Comparison of ENCODE assay signal across 9 cellular contexts in genomic region chr13:41054919-41055619, GRCh38. TPM values are rescaled to one million over a fixed set of nuclear protein-coding genes. Genes with fewer than 3 reads are reported as not detected.
DNase-seq lines count a peak whose midpoint lies in the region; ATAC-seq, FAIRE-seq and TF ChIP-seq lines count a peak whose summit lies in the region.
"Had no signal": no experiment of that assay in that cellular context is flagged by ENCODE, and none has a peak within 500 bp of the region (broad histone marks: within the 10 kb centered on the region; RNA-seq: fewer than 3 reads in every experiment).

No MANE protein-coding gene starts in this region.

- H3K36me3 ChIP-seq in psoas muscle (ENCODE audit: insufficient read depth in 1 of 2, low read depth in 1 of 2): no peaks in the 10 kb centered on the region

- H3K27ac Mint-ChIP-seq in IgD-negative memory B cell (peak overlapping the region in 2 of 3 donors; percentile 2 to 3), chondrocyte (ENCODE audit: unreplicated experiment) (peak overlapping the region; percentile 22)
- no peak overlapping the region for H3K27ac Mint-ChIP-seq in activated CD4-positive, alpha-beta memory T cell treated with anti-CD3 and anti-CD28 coated beads for 36 hours
- H3K27ac Mint-ChIP-seq: stimulated activated effector memory CD8-positive, alpha-beta T cell treated with anti-CD3 and anti-CD28 coated beads, Interleukin-12 subunit alpha, Interleukin-12 subunit beta, amount 100 ng/mL, for 72 hours had no signal

- H3K4me1 Mint-ChIP-seq in IgD-negative memory B cell (peaks cover 37 to 51% (median 46%) of the 10 kb centered on the region in 3 donors), chondrocyte (ENCODE audit: low read depth) (peaks cover 79% of the 10 kb centered on the region)
- peaks cover 53% of the 10 kb centered on the region for H3K4me1 Mint-ChIP-seq in activated CD4-positive, alpha-beta memory T cell treated with anti-CD3 and anti-CD28 coated beads for 36 hours (ENCODE audit: low read depth)

- H3K27me3 Mint-ChIP-seq in IgD-negative memory B cell (no peaks in the 10 kb centered on the region), chondrocyte (ENCODE audit: low read depth) (no peaks in the 10 kb centered on the region)
- no peaks in the 10 kb centered on the region for H3K27me3 Mint-ChIP-seq in activated CD4-positive, alpha-beta memory T cell treated with anti-CD3 and anti-CD28 coated beads for 36 hours

- 90 to 92% (median 91%) methylated on average over 5 of the region's 5 CpGs for whole genome bisulfite sequencing in psoas muscle, 3 donors

- POLR2A ChIA-PET in activated CD4-positive, alpha-beta memory T cell treated with anti-CD3 and anti-CD28 coated beads for 36 hours (lab: Charles Lee): interaction anchor here (0.7 to 1.1 kb wide), 2 partner anchors 46 to 81 kb away, joined by 3 read pairs; no protein-coding TSS in a partner anchor

- H3K4me3 Mint-ChIP-seq in IgD-negative memory B cell: peak overlapping the region in 2 of 4 donors; percentile 84 to 88
- H3K4me3 Mint-ChIP-seq in chondrocyte (ENCODE audit: unreplicated experiment): no peak overlapping the region
- H3K4me3 Mint-ChIP-seq in activated CD4-positive, alpha-beta memory T cell treated with anti-CD3 and anti-CD28 coated beads for 36 hours: no peak overlapping the region
- H3K4me3 Mint-ChIP-seq: stimulated activated effector memory CD8-positive, alpha-beta T cell treated with anti-CD3 and anti-CD28 coated beads, Interleukin-12 subunit alpha, Interleukin-12 subunit beta, amount 100 ng/mL, for 72 hours had no signal

- H3K9me3 ChIP-seq in psoas muscle: no peaks in the 10 kb centered on the region

- no peak for DNase-seq in chondrocyte (ENCODE audit: low spot score)
- no peak for DNase-seq in psoas muscle
- DNase-seq in GOT3 (lab: John Stamatoyannopoulos, UW): no peak
- DNase-seq in activated CD4-positive, alpha-beta memory T cell treated with anti-CD3 and anti-CD28 coated beads for 36 hours: no peak

- FAIRE-seq in G401.6 (lab: Jason Lieb, UNC): peak; percentile 23

- no peak overlapping the region for H3K4me3 ChIP-seq in psoas muscle
- H3K4me3 ChIP-seq: lung had no signal

- H3K36me3 Mint-ChIP-seq in IgD-negative memory B cell (no peaks in the 10 kb centered on the region), chondrocyte (ENCODE audit: low read depth) (peaks cover 4% of the 10 kb centered on the region)
- no peaks in the 10 kb centered on the region for H3K36me3 Mint-ChIP-seq in activated CD4-positive, alpha-beta memory T cell treated with anti-CD3 and anti-CD28 coated beads for 36 hours

- H3K9me3 Mint-ChIP-seq in IgD-negative memory B cell: no peaks in the 10 kb centered on the region
- H3K9me3 Mint-ChIP-seq in chondrocyte (ENCODE audit: low read depth): no peaks in the 10 kb centered on the region
- no peaks in the 10 kb centered on the region for H3K9me3 Mint-ChIP-seq in activated CD4-positive, alpha-beta memory T cell treated with anti-CD3 and anti-CD28 coated beads for 36 hours
- H3K9me3 Mint-ChIP-seq: stimulated activated effector memory CD8-positive, alpha-beta T cell treated with anti-CD3 and anti-CD28 coated beads, Interleukin-12 subunit alpha, Interleukin-12 subunit beta, amount 100 ng/mL, for 72 hours had no signal

- intact Hi-C loops in psoas muscle (cut with DNase I): loop anchor here in 1 of 2 donors (5.0 kb wide), 2 partner anchors 38 to 83 kb away; partner anchors contain the start of gene ELF1
- intact Hi-C loops in activated CD4-positive, alpha-beta memory T cell treated with anti-CD3 and anti-CD28 coated beads for 36 hours (cut with micrococcal nuclease): loop anchor here (1.0 kb wide), 2 partner anchors 139 to 167 kb away; partner anchors contain the start of gene KBTBD7

- no peaks in the 10 kb centered on the region for H3K27me3 ChIP-seq in psoas muscle (ENCODE audit: insufficient read depth in 3 of 3, low read length in 2 of 3)

- peak overlapping the region; percentile 11 for H3K27ac ChIP-seq in psoas muscle

- no peak for ATAC-seq in psoas muscle
- ATAC-seq in GM18870 (IDR thresholded peaks at IDR 0.05; ENCODE audit: unreplicated experiment): no peak

- peaks cover 82% of the 10 kb centered on the region for H3K4me1 ChIP-seq in psoas muscle

- CTCF ChIA-PET in activated CD4-positive, alpha-beta memory T cell treated with anti-CD3 and anti-CD28 coated beads for 36 hours (lab: Charles Lee): interaction anchor here (0.6 to 4.1 kb wide), 33 partner anchors 9 to 336 kb away, joined by 3 to 38 read pairs (median 5); partner anchors contain the start of genes ELF1, MTRF1 and SLC25A15

- peak; percentile 51 for TF ChIP-seq CTCF in chondrocyte (IDR thresholded peaks at IDR 0.05)
- TF ChIP-seq CTCF in psoas muscle (IDR thresholded peaks at IDR 0.05): no peak

RNA-seq across cellular contexts. Expression of gene WBP4, which starts 6.2 kb away (rescaled TPM):
- polyA plus RNA-seq in IgD-negative memory B cell (3.7 TPM), psoas muscle (10 to 100 TPM; 18.1 to 37.0 (median 22.2) TPM)
- total RNA-seq in chondrocyte (5.1 to 5.8 TPM (median 5.3 TPM) in 3 replicates), psoas muscle (10 to 100 TPM; 18.8 to 24.9 (median 21.6) TPM)
- 10 to 100 TPM; 12.6 to 13.5 TPM for total RNA-seq in activated CD4-positive, alpha-beta memory T cell treated with anti-CD3 and anti-CD28 coated beads for 36 hours

RNA-seq across cellular contexts. Expression of gene ELF1, which starts 36.0 kb away (rescaled TPM):
- polyA plus RNA-seq in IgD-negative memory B cell: 148 TPM
- total RNA-seq in chondrocyte: 45.7 to 46.7 TPM (median 45.8 TPM) in 3 replicates
- total RNA-seq in psoas muscle: 10 to 100 TPM; 20.5 to 25.9 (median 22.6) TPM
- 10 to 100 TPM in 2 of 3 donors, 1 to 10 TPM in 1; 7.3 to 28.6 (median 13.0) TPM for polyA plus RNA-seq in psoas muscle
- 10 to 100 TPM; 70.8 to 71.2 TPM for total RNA-seq in activated CD4-positive, alpha-beta memory T cell treated with anti-CD3 and anti-CD28 coated beads for 36 hours
